11 cellular contexts compared by ENCODE assay signal in the genomic region with DNA sequence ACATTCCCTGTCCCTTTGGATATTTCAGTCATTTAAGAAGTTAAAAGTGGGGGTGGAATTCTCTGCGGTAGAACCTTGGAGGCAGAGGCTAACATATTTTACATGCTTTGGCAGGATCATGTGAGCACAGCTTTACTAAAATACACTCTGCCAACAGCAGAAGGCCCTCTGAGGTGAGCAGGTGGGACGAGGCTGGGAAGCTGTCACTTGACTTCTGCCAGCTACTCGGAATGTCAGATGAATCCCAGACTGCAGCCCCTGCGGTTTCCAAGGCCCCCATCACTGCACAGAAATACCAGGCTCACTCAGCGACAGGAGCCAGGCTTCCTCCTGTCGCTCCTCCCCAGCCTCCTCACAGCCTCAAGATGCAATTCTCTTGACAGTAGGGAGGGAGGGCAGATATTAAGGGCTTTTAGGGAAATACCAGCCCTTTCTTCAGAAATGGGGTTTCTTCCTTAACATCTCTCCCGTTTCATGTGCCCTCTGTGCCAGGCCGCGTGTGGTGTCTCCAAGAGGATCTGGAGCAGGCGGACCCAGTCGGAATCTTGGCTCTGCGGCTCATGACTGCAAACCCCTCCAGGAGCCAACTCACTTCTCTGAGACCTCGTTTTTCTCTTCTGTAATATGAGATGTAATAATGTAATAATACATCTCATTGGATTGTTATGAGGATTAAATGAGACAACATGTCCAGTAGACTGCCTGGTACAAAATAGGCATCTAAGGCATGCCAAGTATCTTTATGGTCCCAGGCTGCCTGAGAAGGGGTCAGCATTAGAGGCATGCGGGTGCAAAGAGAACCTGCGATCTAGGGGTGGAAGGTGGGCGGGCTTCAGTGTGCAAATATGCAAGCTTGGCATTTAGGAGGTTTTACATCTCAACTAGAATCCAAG.
A peak's percentile ranks its signal among the peaks of the same experiment; 100 is the strongest.
DNase-seq lines count a peak whose midpoint lies in the region; ATAC-seq, FAIRE-seq and TF ChIP-seq lines count a peak whose summit lies in the region.
"Had no signal": no experiment of that assay in that cellular context is flagged by ENCODE, and none has a peak within 500 bp of the region (broad histone marks: within the 10 kb centered on the region; RNA-seq: fewer than 3 reads in every experiment).

No MANE protein-coding gene starts in this region.

- H3K36me3 Mint-ChIP-seq in brain, result peaks cover 26% of the 10 kb centered on the region

- no peak overlapping the region for H3K9ac ChIP-seq in subcutaneous abdominal adipose tissue (ENCODE audit: low read length in 5 of 5)

- DNase-seq in HTR-8/SVneo (ENCODE audit: insufficient read length, low spot score), result no peak
- DNase-seq in left kidney (ENCODE audit: low read depth, low spot score), result peak; percentile 62
- no peak for DNase-seq in activated CD4-positive, alpha-beta T cell treated with anti-CD3 and anti-CD28 coated beads, Interleukin-2, amount 50 U/mL, for 48 hours
- DNase-seq: activated T-cell treated with anti-CD3 and anti-CD28 coated beads, Interleukin-2, amount 50 U/mL, for 1 hour; NCI-H146 had no signal

- H3K4me1 ChIP-seq in subcutaneous abdominal adipose tissue (ENCODE audit: control insufficient read depth in 5 of 5, insufficient read depth in 5 of 5, low read length in 5 of 5), result peaks cover 0 to 49% (median 28%) of the 10 kb centered on the region in 5 donors
- H3K4me1 ChIP-seq: Caco-2 had no signal

- H3K9me3 Mint-ChIP-seq in brain, result peaks cover 0 to 10% (median 3%) of the 10 kb centered on the region in 5 experiments
- H3K9me3 Mint-ChIP-seq: IgD-negative memory B cell had no signal

- FAIRE-seq in HTR-8/SVneo (lab: Jason Lieb, UNC), result peak; percentile 9

- peak overlapping the region; percentile 18 for H3K27ac ChIP-seq in subcutaneous abdominal adipose tissue (ENCODE audit: low read depth, low read length)

- TF ChIP-seq CTCF in brain (conservative IDR thresholded peaks at IDR 0.05), result no peak

- ATAC-seq in HG03457 (IDR thresholded peaks at IDR 0.05; ENCODE audit: unreplicated experiment) (no peak), GM21515 (IDR thresholded peaks at IDR 0.05; ENCODE audit: unreplicated experiment) (no peak)

- H3K4me1 Mint-ChIP-seq in brain, result peaks cover 52% of the 10 kb centered on the region

- H3K27ac Mint-ChIP-seq in brain, result peak overlapping the region in 4 of 5 experiments; percentile 54 to 95 (median 60)
- H3K27ac Mint-ChIP-seq: IgD-negative memory B cell had no signal

- H3K36me3 ChIP-seq in subcutaneous abdominal adipose tissue (ENCODE audit: control insufficient read depth in 5 of 5, insufficient read depth in 5 of 5, low read length in 5 of 5), result no peaks in the 10 kb centered on the region

- peak overlapping the region in 1 of 5 donors; percentile 29 for H3K4me3 ChIP-seq in subcutaneous abdominal adipose tissue (ENCODE audit: low read depth in 1 of 5, low read length in 5 of 5)

- H3K27me3 Mint-ChIP-seq in brain, result peaks cover 3% of the 10 kb centered on the region
- H3K27me3 Mint-ChIP-seq: IgD-negative memory B cell had no signal

- H3K4me3 Mint-ChIP-seq in brain, result peak overlapping the region in 2 of 5 experiments; percentile 19 to 31
- H3K4me3 Mint-ChIP-seq: IgD-negative memory B cell had no signal

- no peaks in the 10 kb centered on the region for H3K27me3 ChIP-seq in subcutaneous abdominal adipose tissue (ENCODE audit: control insufficient read depth in 5 of 5, insufficient read depth in 4 of 5, low read length in 5 of 5)

- no peaks in the 10 kb centered on the region for H3K9me3 ChIP-seq in subcutaneous abdominal adipose tissue (ENCODE audit: control insufficient read depth in 5 of 5, low read length in 5 of 5)
- H3K9me3 ChIP-seq: Caco-2 had no signal
